In genomic region chr16:27706156-27706705, GRCh38 we compare ENCODE assay signal across 25 cellular contexts.
DNase-seq lines count a peak whose midpoint lies in the region; ATAC-seq, FAIRE-seq and TF ChIP-seq lines count a peak whose summit lies in the region.
"Had no signal": no experiment of that assay in that cellular context is flagged by ENCODE, and none has a peak within 500 bp of the region (broad histone marks: within the 10 kb centered on the region; RNA-seq: fewer than 3 reads in every experiment).

No MANE protein-coding gene starts in this region.

- H3K27me3 Mint-ChIP-seq in central memory CD8-positive, alpha-beta T cell = no peaks in the 10 kb centered on the region
- H3K27me3 Mint-ChIP-seq in nephron (ENCODE audit: low read depth) = peaks cover 6% of the 10 kb centered on the region

- DNase-seq in NCI-H82 (lab: John Stamatoyannopoulos, UW) (peak; percentile 17), NCI-H82 treated with DMSO at 0.1 percent for 48 hours (lab: John Stamatoyannopoulos, UW; ENCODE audit: unreplicated experiment) (no peak), substantia nigra (lab: John Stamatoyannopoulos, UW) (no peak), HTR-8/SVneo (ENCODE audit: insufficient read length, low spot score) (no peak), NCI-H1417 (lab: John Stamatoyannopoulos, UW) (no peak)
- no peak for DNase-seq in central memory CD8-positive, alpha-beta T cell (ENCODE audit: low spot score in 2 of 2)
- DNase-seq: AML-193; C1 segment of cervical spinal cord; CD8-positive, alpha-beta T cell; DND-41; H7; KBM-7; MM.1S; NCI-H1092; NCI-H1436 treated with DMSO at 0.1 percent for 48 hours; NCI-H1930; NCI-H2227 treated with DMSO at 0.1 percent for 48 hours; NCI-H510A; NK-92 treated with Interleukin-12 subunit alpha and Interleukin-12 subunit beta, amount 100 ng/mL, for 24 hours had no signal

- no peaks in the 10 kb centered on the region for H3K9me3 Mint-ChIP-seq in central memory CD8-positive, alpha-beta T cell
- no peaks in the 10 kb centered on the region for H3K9me3 Mint-ChIP-seq in nephron
- H3K9me3 Mint-ChIP-seq: CD8-positive, alpha-beta T cell had no signal

- ATAC-seq in central memory CD8-positive, alpha-beta T cell (replicated peaks; ENCODE audit: extremely low read depth, poor library complexity, severe bottlenecking) = no peak
- no peak for ATAC-seq in HG02981 (IDR thresholded peaks at IDR 0.05; ENCODE audit: unreplicated experiment)
- ATAC-seq: CD8-positive, alpha-beta T cell; GM12878; Right ventricle myocardium inferior had no signal

- peak overlapping the region; percentile 67 for H3K27ac ChIP-seq in substantia nigra (ENCODE audit: low read depth, low read length, poor library complexity, severe bottlenecking)
- H3K27ac ChIP-seq: 22Rv1 had no signal

- peaks cover 6% of the 10 kb centered on the region for H3K36me3 Mint-ChIP-seq in central memory CD8-positive, alpha-beta T cell (ENCODE audit: insufficient read depth)
- H3K36me3 Mint-ChIP-seq in nephron (ENCODE audit: low read depth) = peaks cover 32% of the 10 kb centered on the region

- H3K4me1 Mint-ChIP-seq in central memory CD8-positive, alpha-beta T cell = no peaks in the 10 kb centered on the region
- peaks cover 22% of the 10 kb centered on the region for H3K4me1 Mint-ChIP-seq in nephron

- no peak for TF ChIP-seq CTCF in nephron (IDR thresholded peaks at IDR 0.05; ENCODE audit: unreplicated experiment in 3 of 3)

- H3K27ac Mint-ChIP-seq in central memory CD8-positive, alpha-beta T cell (ENCODE audit: low read depth) = peak overlapping the region; percentile 32
- H3K27ac Mint-ChIP-seq in nephron = peak overlapping the region in 2 of 3 experiments; percentile 16 to 92
- H3K27ac Mint-ChIP-seq: CD8-positive, alpha-beta T cell had no signal

- FAIRE-seq in HTR-8/SVneo (lab: Jason Lieb, UNC) = no peak
- FAIRE-seq: GM12878, RCC 7860 had no signal

- no peak overlapping the region for H3K4me3 Mint-ChIP-seq in central memory CD8-positive, alpha-beta T cell
- H3K4me3 Mint-ChIP-seq in nephron = no peak overlapping the region
- H3K4me3 Mint-ChIP-seq: CD8-positive, alpha-beta T cell had no signal
